In the genomic region with DNA sequence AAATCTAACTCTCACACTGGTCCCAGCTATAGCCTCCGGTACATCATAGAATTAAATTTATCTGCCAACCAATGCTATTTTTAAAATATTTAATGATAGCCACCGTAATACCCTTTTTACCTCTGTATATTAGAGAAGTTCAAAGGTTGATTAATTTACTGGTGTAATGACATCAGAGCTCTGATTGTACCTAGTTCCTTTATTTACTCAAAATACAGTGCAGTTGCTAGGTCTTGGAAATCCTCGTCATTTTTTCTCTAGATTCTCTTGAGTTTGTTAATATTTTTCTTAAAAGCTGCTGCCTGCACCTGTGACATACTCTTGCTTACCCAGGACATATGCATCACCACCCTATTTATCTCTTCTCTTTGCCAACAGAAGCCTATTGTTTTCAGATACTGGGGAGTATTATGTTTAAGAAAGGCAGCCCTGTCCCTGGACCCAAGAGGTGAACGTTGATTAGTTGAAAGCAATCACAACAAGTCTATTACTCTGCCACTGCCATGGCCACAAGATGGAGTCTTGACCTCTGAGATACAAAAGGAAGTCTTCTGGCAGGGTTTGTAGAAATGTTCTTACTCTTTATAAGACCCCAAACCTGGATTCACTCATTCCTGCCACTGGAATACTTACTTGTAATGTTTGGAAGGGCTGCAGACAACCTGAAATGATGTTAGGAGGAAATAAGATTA, we compare ENCODE assay signal across 1 cellular context.
TF ChIP-seq lines count a peak whose summit lies in the region.

No MANE protein-coding gene starts in this region.

TF ChIP-seq in GM23338, 12 proteins besides CTCF, POLR2A, EP300 and RAD21 (continued from another document):
- TF ChIP-seq ZNF462 (CRISPR knock-in tag; IDR thresholded peaks at IDR 0.05), result no peak
- no peak for TF ChIP-seq ZNF114 (CRISPR knock-in tag; IDR thresholded peaks at IDR 0.05)
- TF ChIP-seq STAT1 (IDR thresholded peaks at IDR 0.05; ENCODE audit: unreplicated experiment), result no peak
- no peak for TF ChIP-seq POLR2AphosphoS5 (IDR thresholded peaks at IDR 0.05; ENCODE audit: low read depth)
TF ChIP-seq in GM23338: peak in this region for 0.
